Comparison of ENCODE assay signal across 24 cellular contexts in the genomic region with DNA sequence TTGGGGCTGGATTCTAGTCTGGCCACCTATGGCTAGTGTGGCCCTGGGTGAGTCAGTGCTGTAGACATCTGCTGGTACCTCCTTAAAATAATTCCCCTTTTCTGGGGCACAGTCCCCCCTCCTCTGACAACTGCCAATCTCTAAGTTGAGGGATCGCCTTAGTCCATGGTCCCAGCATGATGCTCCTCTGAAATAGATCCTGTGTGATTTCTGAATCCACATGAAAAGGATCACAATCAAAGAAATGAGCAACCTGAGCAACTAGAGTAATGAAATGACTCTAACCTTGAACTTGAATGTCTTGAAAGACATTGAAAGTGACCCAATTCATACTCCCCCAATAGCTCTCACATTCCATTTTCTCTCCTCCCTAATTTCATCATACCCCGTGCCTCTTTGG.
"Had no signal": no experiment of that assay in that cellular context is flagged by ENCODE, and none has a peak within 500 bp of the region (broad histone marks: within the 10 kb centered on the region; RNA-seq: fewer than 3 reads in every experiment).

No MANE protein-coding gene starts in this region.

- H3K9me3 Mint-ChIP-seq: stimulated activated effector memory CD8-positive, alpha-beta T cell treated with anti-CD3 and anti-CD28 coated beads, Interleukin-12 subunit alpha, Interleukin-12 subunit beta, amount 100 ng/mL, for 72 hours; type B pancreatic cell had no signal

- DNase-seq: stimulated activated CD4-positive, alpha-beta T cell treated with anti-CD3 and anti-CD28 coated beads, Interleukin-2, amount 100 ng/mL, for 48 hours; stimulated activated CD4-positive, alpha-beta T cell treated with anti-CD3 and anti-CD28 coated beads, Interleukin-4, amount 100 ng/mL, for 1 hour; stimulated activated CD4-positive, alpha-beta T cell treated with anti-CD3 and anti-CD28 coated beads, Interleukin-4, amount 100 ng/mL, for 24 hours; stimulated activated CD4-positive, alpha-beta T cell treated with anti-CD3 and anti-CD28 coated beads, Interleukin-4, amount 100 ng/mL, for 4 hours; stimulated activated CD8-positive, alpha-beta memory T cell treated with anti-CD3 and anti-CD28 coated beads, Interleukin-4, amount 100 ng/mL, for 48 hours; stimulated activated naive B cell treated with anti-CD40 and anti-IgM and Interleukin-4, amounts not matched to agents 10 μg/mL and 1 μg/mL and 100 μg/mL, for 72 hours; stimulated activated naive CD4-positive, alpha-beta T cell; stimulated activated naive CD4-positive, alpha-beta T cell treated with Interleukin-2 at 50 U/mL for 16 hours; stimulated activated naive CD8-positive, alpha-beta T cell treated with anti-CD3 and anti-CD28 coated beads, Interleukin-15, amount 100 ng/mL, for 72 hours; stimulated activated naive CD8-positive, alpha-beta T cell treated with anti-CD3 and anti-CD28 coated beads, Interleukin-15, Interleukin-2, amounts not matched to agents 100 U/mL and 50 U/mL, for 24 hours; stomach; substantia nigra; testis; thyroid gland; tibial artery; transverse colon; trophoblast cell; upper lobe of left lung; upper lobe of right lung; uterus had no signal

- H3K36me3 Mint-ChIP-seq: stimulated activated effector memory CD8-positive, alpha-beta T cell treated with anti-CD3 and anti-CD28 coated beads, Interleukin-12 subunit alpha, Interleukin-12 subunit beta, amount 100 ng/mL, for 72 hours; stimulated activated memory B cell treated with anti-CD40 and anti-IgM and Interleukin-4, amounts not matched to agents 10 μg/mL and 1 μg/mL and 100 μg/mL, for 72 hours; stimulated activated naive B cell treated with anti-CD40 and anti-IgM and Interleukin-4, amounts not matched to agents 10 μg/mL and 1 μg/mL and 100 μg/mL, for 72 hours; type B pancreatic cell had no signal

- H3K4me1 Mint-ChIP-seq: stimulated activated effector memory CD8-positive, alpha-beta T cell treated with anti-CD3 and anti-CD28 coated beads, Interleukin-12 subunit alpha, Interleukin-12 subunit beta, amount 100 ng/mL, for 72 hours; stimulated activated memory B cell treated with anti-CD40 and anti-IgM and Interleukin-4, amounts not matched to agents 10 μg/mL and 1 μg/mL and 100 μg/mL, for 72 hours; stimulated activated naive B cell treated with anti-CD40 and anti-IgM and Interleukin-4, amounts not matched to agents 10 μg/mL and 1 μg/mL and 100 μg/mL, for 72 hours; stimulated activated naive CD8-positive, alpha-beta T cell treated with anti-CD3 and anti-CD28 coated beads, Interleukin-15, amount 100 ng/mL, for 72 hours had no signal

- H3K27me3 Mint-ChIP-seq: stimulated activated naive B cell treated with anti-CD40 and anti-IgM and Interleukin-4, amounts not matched to agents 10 μg/mL and 1 μg/mL and 100 μg/mL, for 72 hours; stimulated activated naive CD8-positive, alpha-beta T cell treated with anti-CD3 and anti-CD28 coated beads, Interleukin-15, amount 100 ng/mL, for 72 hours; stimulated activated naive CD8-positive, alpha-beta T cell treated with anti-CD3 and anti-CD28 coated beads, Interleukin-15, Interleukin-2, amounts not matched to agents 100 ng/mL and 50 ng/mL, for 24 hours had no signal

- H3K27ac Mint-ChIP-seq: stimulated activated effector memory CD8-positive, alpha-beta T cell treated with anti-CD3 and anti-CD28 coated beads, Interleukin-12 subunit alpha, Interleukin-12 subunit beta, amount 100 ng/mL, for 72 hours; stimulated activated memory B cell treated with anti-CD40 and anti-IgM and Interleukin-4, amounts not matched to agents 10 μg/mL and 1 μg/mL and 100 μg/mL, for 72 hours; stimulated activated naive B cell treated with anti-CD40 and anti-IgM and Interleukin-4, amounts not matched to agents 10 μg/mL and 1 μg/mL and 100 μg/mL, for 72 hours; stimulated activated naive CD8-positive, alpha-beta T cell treated with anti-CD3 and anti-CD28 coated beads, Interleukin-15, Interleukin-2, amounts not matched to agents 100 ng/mL and 50 ng/mL, for 24 hours; type B pancreatic cell had no signal

- ATAC-seq: stimulated activated effector memory CD8-positive, alpha-beta T cell treated with anti-CD3 and anti-CD28 coated beads, Interleukin-12 subunit alpha, Interleukin-12 subunit beta, amount 100 ng/mL, for 72 hours; stimulated activated memory B cell treated with anti-CD40 and anti-IgM and Interleukin-4, amounts not matched to agents 10 μg/mL and 1 μg/mL and 100 μg/mL, for 72 hours; stimulated activated naive B cell treated with anti-CD40 and anti-IgM and Interleukin-4, amounts not matched to agents 10 μg/mL and 1 μg/mL and 100 μg/mL, for 72 hours; stimulated activated naive CD8-positive, alpha-beta T cell treated with anti-CD3 and anti-CD28 coated beads, Interleukin-15, amount 100 ng/mL, for 72 hours; stimulated activated naive CD8-positive, alpha-beta T cell treated with anti-CD3 and anti-CD28 coated beads, Interleukin-15, Interleukin-2, amounts not matched to agents 100 U/mL and 50 U/mL, for 24 hours; upper lobe of right lung had no signal

- H3K4me3 Mint-ChIP-seq: stimulated activated effector memory CD8-positive, alpha-beta T cell treated with anti-CD3 and anti-CD28 coated beads, Interleukin-12 subunit alpha, Interleukin-12 subunit beta, amount 100 ng/mL, for 72 hours; stimulated activated memory B cell treated with anti-CD40 and anti-IgM and Interleukin-4, amounts not matched to agents 10 μg/mL and 1 μg/mL and 100 μg/mL, for 72 hours; stimulated activated naive B cell treated with anti-CD40 and anti-IgM and Interleukin-4, amounts not matched to agents 10 μg/mL and 1 μg/mL and 100 μg/mL, for 72 hours; stimulated activated naive CD8-positive, alpha-beta T cell treated with anti-CD3 and anti-CD28 coated beads, Interleukin-15, amount 100 ng/mL, for 72 hours; stimulated activated naive CD8-positive, alpha-beta T cell treated with anti-CD3 and anti-CD28 coated beads, Interleukin-15, Interleukin-2, amounts not matched to agents 100 ng/mL and 50 ng/mL, for 24 hours; type B pancreatic cell had no signal
